In genomic region chr3:197465996-197466549, GRCh38 we compare ENCODE assay signal across 10 cellular contexts.
DNase-seq lines count a peak whose midpoint lies in the region; ATAC-seq and TF ChIP-seq lines count a peak whose summit lies in the region.
"Had no signal": no experiment of that assay in that cellular context is flagged by ENCODE, and none has a peak within 500 bp of the region (broad histone marks: within the 10 kb centered on the region; RNA-seq: fewer than 3 reads in every experiment).

No MANE protein-coding gene starts in this region.

- H3K56ac ChIP-seq in IMR-90 (ENCODE audit: extremely low read depth, insufficient read depth, low read length) (no peak overlapping the region), mesendoderm (ENCODE audit: low read length) (peak overlapping the region; percentile 22)

- H3K4ac ChIP-seq in IMR-90 (ENCODE audit: low read depth, low read length): peak overlapping the region; percentile 42; the same call in 1 of the 2 replicates
- H3K4ac ChIP-seq in mesendoderm (ENCODE audit: low read depth, low read length): peak overlapping the region; percentile 72

- H3K27ac ChIP-seq in IMR-90 (ENCODE audit: insufficient read depth, low read length) (no peak overlapping the region), mesendoderm (ENCODE audit: low read depth, low read length) (no peak overlapping the region)

- H3K9me3 Mint-ChIP-seq in chondrocyte (ENCODE audit: low read depth): no peaks in the 10 kb centered on the region
- H3K9me3 Mint-ChIP-seq: CD4-positive, alpha-beta memory T cell had no signal

- H3K4me1 Mint-ChIP-seq in chondrocyte (ENCODE audit: low read depth): peaks cover 67% of the 10 kb centered on the region
- H3K4me1 Mint-ChIP-seq: CD4-positive, alpha-beta memory T cell had no signal

- BruUV-seq in IMR-90 (replicated peaks; lab: Mats Ljungman, UMichigan): no TSS peak

- H3K23ac ChIP-seq in IMR-90 (ENCODE audit: low read depth, low read length) (no peak overlapping the region), mesendoderm (ENCODE audit: low read length) (no peak overlapping the region)

- H3K4me3 Mint-ChIP-seq in chondrocyte (ENCODE audit: unreplicated experiment): no peak overlapping the region
- H3K4me3 Mint-ChIP-seq: CD4-positive, alpha-beta memory T cell had no signal

- H4K20me1 ChIP-seq in IMR-90 (ENCODE audit: insufficient read depth, low read length): no peaks in the 10 kb centered on the region

- H3K9me1 ChIP-seq in IMR-90 (ENCODE audit: insufficient read depth, low read length): no peaks in the 10 kb centered on the region

- CTCF ChIA-PET in IMR-90 (lab: Yijun Ruan, JAX): interaction anchor here (0.5 kb wide), 1 partner anchor 35 kb away, joined by 3 read pairs; no protein-coding TSS in a partner anchor

- dilution Hi-C loops in IMR-90 (cut with HindIII; ENCODE audit: low sequenced_read_pairs, unreplicated experiment): no loop called here

- H2AFZ ChIP-seq in IMR-90 (replicated peaks; ENCODE audit: low read length, poor library complexity): no peak overlapping the region

- H2AK9ac ChIP-seq in IMR-90 (replicated peaks; ENCODE audit: low read depth, low read length, poor library complexity): no peak overlapping the region

- peak overlapping the region; percentile 52; the same call in 1 of the 2 replicates for H2BK20ac ChIP-seq in IMR-90 (ENCODE audit: low read depth, low read length)

- H3K4me3 ChIP-seq in AG10803 (ENCODE audit: low read length) (no peak overlapping the region), IMR-90 (ENCODE audit: insufficient read depth, low read depth, low read length) (no peak overlapping the region), mesendoderm (ENCODE audit: low read length) (no peak overlapping the region)

- peak overlapping the region; percentile 89 for H3K27ac Mint-ChIP-seq in chondrocyte (ENCODE audit: unreplicated experiment)
- H3K27ac Mint-ChIP-seq: progenitor cell of endocrine pancreas had no signal

- intact Hi-C loops in IMR-90 (cut with micrococcal nuclease): loop anchor here (5.0 kb wide), 1 partner anchor 169 kb away; the partner anchor contains the start of gene DLG1

- TF ChIP-seq CTCF in AG10803 (conservative IDR thresholded peaks at IDR 0.05; ENCODE audit: low read length) (no peak), IMR-90 (conservative IDR thresholded peaks at IDR 0.05; ENCODE audit: low read depth, low read length) (no peak), chondrocyte (IDR thresholded peaks at IDR 0.05) (no peak)

- H2BK120ac ChIP-seq in IMR-90 (ENCODE audit: low read depth, low read length) (no peak overlapping the region), mesendoderm (ENCODE audit: low read depth, low read length) (no peak overlapping the region)

- no peaks in the 10 kb centered on the region for H3K27me3 ChIP-seq in IMR-90 (ENCODE audit: control insufficient read depth, insufficient read depth, low read length)
- no peaks in the 10 kb centered on the region for H3K27me3 ChIP-seq in mesendoderm (ENCODE audit: insufficient read depth, low read length, poor library complexity)

- H3K27me3 Mint-ChIP-seq in chondrocyte (ENCODE audit: low read depth): no peaks in the 10 kb centered on the region

- no peak for TF ChIP-seq RAD21 in IMR-90 (IDR thresholded peaks at IDR 0.05; ENCODE audit: low read length)

- in situ Hi-C loops in IMR-90 (cut with MboI; ENCODE audit: low sequenced_read_pairs): no loop called here

- H3K9ac ChIP-seq in IMR-90 (ENCODE audit: low read depth, low read length): no peak overlapping the region
- H3K9ac ChIP-seq in mesendoderm (ENCODE audit: low read length): no peak overlapping the region

- H3K4me2 ChIP-seq in IMR-90 (ENCODE audit: low read depth, low read length): no peak overlapping the region
- no peak overlapping the region for H3K4me2 ChIP-seq in mesendoderm (ENCODE audit: low read length)

- WGBS in IMR-90 (ENCODE audit: extremely low coverage in 2 of 2, insufficient read length in 1 of 2), 2 experiments: no CpG with 5 or more reads among the region's 3 CpGs
- WGBS in mesendoderm (ENCODE audit: extremely low coverage, insufficient coverage, low lambda C conversion rate): no CpG with 5 or more reads among the region's 3 CpGs

- H3K4me1 ChIP-seq in IMR-90 (ENCODE audit: control insufficient read depth, insufficient read depth, low read length) (peaks cover 13% of the 10 kb centered on the region), mesendoderm (ENCODE audit: control insufficient read depth, low read depth, low read length) (peaks cover 13% of the 10 kb centered on the region)

- H3K79me2 ChIP-seq in mesendoderm (ENCODE audit: control insufficient read depth, insufficient read depth, low read length): no peaks in the 10 kb centered on the region

- DNase-seq in AG10803 (ENCODE audit: low read depth): peak; percentile 81
- peak; percentile 71 for DNase-seq in IMR-90
- DNase-seq in chondrocyte (ENCODE audit: low spot score): peak; percentile 0
- DNase-seq in mesendoderm: no peak
- DNase-seq in NCI-H1930 (lab: John Stamatoyannopoulos, UW): no peak
- no peak for DNase-seq in activated CD8-positive, alpha-beta memory T cell treated with anti-CD3 and anti-CD28 coated beads, Interleukin-2, amount 50 U/mL, for 4 hours
- no peak for DNase-seq in superior temporal gyrus (ENCODE audit: extremely low spot score)
- DNase-seq: CD4-positive, alpha-beta memory T cell had no signal

- no peaks in the 10 kb centered on the region for H3K36me3 Mint-ChIP-seq in chondrocyte (ENCODE audit: low read depth)
- H3K36me3 Mint-ChIP-seq: CD4-positive, alpha-beta memory T cell had no signal

- no peaks in the 10 kb centered on the region for H3K79me1 ChIP-seq in IMR-90 (ENCODE audit: low read depth in 1 of 2, low read length in 2 of 2)
- no peaks in the 10 kb centered on the region for H3K79me1 ChIP-seq in mesendoderm (ENCODE audit: low read length)

- no peak overlapping the region for H2BK5ac ChIP-seq in IMR-90 (ENCODE audit: low read depth, low read length, poor library complexity, severe bottlenecking)
- H2BK5ac ChIP-seq in mesendoderm (ENCODE audit: low read length): peak overlapping the region; percentile 10

- no peak for TF ChIP-seq POLR2A in IMR-90 (IDR thresholded peaks at IDR 0.05; ENCODE audit: low read depth, low read length)
- no peak for TF ChIP-seq POLR2A in GM18505 (IDR thresholded peaks at IDR 0.05; ENCODE audit: borderline replicate concordance, extremely low read depth, insufficient read depth, insufficient read length)

- H3K36me3 ChIP-seq in IMR-90 (ENCODE audit: control insufficient read depth, insufficient read depth, low read length): no peaks in the 10 kb centered on the region
- no peaks in the 10 kb centered on the region for H3K36me3 ChIP-seq in mesendoderm (ENCODE audit: control insufficient read depth, insufficient read depth, low read length)

- H4K5ac ChIP-seq in IMR-90 (ENCODE audit: low read depth, low read length) (no peak overlapping the region), mesendoderm (ENCODE audit: low read length) (no peak overlapping the region)

- H3K9me3 ChIP-seq in IMR-90 (ENCODE audit: control insufficient read depth, insufficient read depth, low read length): no peaks in the 10 kb centered on the region

- no peak overlapping the region for H4K91ac ChIP-seq in IMR-90 (ENCODE audit: insufficient read depth, low read depth, low read length)

- no peak overlapping the region for H3K14ac ChIP-seq in IMR-90 (replicated peaks; ENCODE audit: low read depth, low read length)

- no peak overlapping the region for H3K18ac ChIP-seq in IMR-90 (ENCODE audit: low read depth, low read length)
- H3K18ac ChIP-seq in mesendoderm (ENCODE audit: low read length): peak overlapping the region; percentile 72

- POLR2A ChIA-PET in IMR-90 (lab: Charles Lee; ENCODE audit: unreplicated experiment): no interaction called here

- ATAC-seq in IMR-90 (ENCODE audit: low read depth) (0 out of 2 replicates have a peak, but pooled peaks have one; percentile 6), GM18505 (IDR thresholded peaks at IDR 0.05; ENCODE audit: unreplicated experiment) (no peak)

- no peak overlapping the region for H2BK15ac ChIP-seq in IMR-90 (ENCODE audit: low read depth, low read length)
- no peak overlapping the region for H2BK15ac ChIP-seq in mesendoderm (replicated peaks; ENCODE audit: low read depth)

- no peak overlapping the region; the same call in 1 of the 2 replicates for H2AK5ac ChIP-seq in IMR-90 (ENCODE audit: low read depth, low read length)
- peak overlapping the region; percentile 29 for H2AK5ac ChIP-seq in mesendoderm (ENCODE audit: low read length)

- H4K8ac ChIP-seq in IMR-90 (ENCODE audit: low read depth in 2 of 2, low read length in 2 of 2) (no peak overlapping the region), mesendoderm (ENCODE audit: low read depth, low read length) (no peak overlapping the region)

TF ChIP-seq in IMR-90, 13 proteins besides CTCF, POLR2A, EP300 and RAD21:
- TF ChIP-seq BHLHE40 (IDR thresholded peaks at IDR 0.05; ENCODE audit: low read depth, low read length) (no peak), NFE2L2 (IDR thresholded peaks at IDR 0.05; ENCODE audit: low read depth, low read length) (no peak), FOS (IDR thresholded peaks at IDR 0.05; ENCODE audit: low read depth, low read length) (no peak; the same call in 1 of the 2 replicates), CHD1 (IDR thresholded peaks at IDR 0.05; ENCODE audit: low read depth, low read length) (no peak), CEBPB (IDR thresholded peaks at IDR 0.05; ENCODE audit: low read depth, low read length) (peak; percentile 76), RCOR1 (IDR thresholded peaks at IDR 0.05; ENCODE audit: insufficient replicate concordance, low read length) (peak; percentile 27), RFX5 (IDR thresholded peaks at IDR 0.05; ENCODE audit: low read depth, low read length) (no peak)
TF ChIP-seq in IMR-90: peak in this region for 2.

Comparison
In these comparisons a context has a peak if more than half of its experiments do, and no peak if none do; other contexts are left out.
1. DNase-seq: peak in AG10803 (single experiment), IMR-90 (single experiment) and chondrocyte (single experiment); none in mesendoderm (single experiment), NCI-H1930 (0 of 2), activated CD8-positive, alpha-beta memory T cell treated with anti-CD3 and anti-CD28 coated beads, Interleukin-2, amount 50 U/mL, for 4 hours (single experiment) and superior temporal gyrus (single experiment).